Comparison of ENCODE assay signal across 21 cellular contexts in the genomic region with DNA sequence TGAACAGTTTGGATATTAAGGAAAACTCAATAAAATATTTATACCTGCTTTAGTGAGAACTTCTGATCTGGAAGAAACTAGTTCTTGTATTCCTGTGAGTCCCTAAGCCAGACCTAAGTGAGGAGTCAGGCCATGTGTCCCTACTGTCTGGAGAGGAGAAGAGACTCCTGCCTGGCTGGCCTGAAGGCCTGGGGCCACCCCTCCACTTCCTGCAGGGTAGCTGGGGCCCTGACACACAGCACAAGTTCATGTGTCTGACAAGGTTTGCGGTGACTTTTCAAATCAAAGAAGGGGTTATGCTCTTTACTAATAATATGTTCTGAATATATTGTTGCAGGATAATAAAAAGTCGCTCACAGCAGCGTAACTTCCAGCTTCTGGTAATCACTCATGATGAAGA. TPM values are rescaled to one million over a fixed set of nuclear protein-coding genes. Genes with fewer than 3 reads are reported as not detected.
DNase-seq lines count a peak whose midpoint lies in the region; ATAC-seq and TF ChIP-seq lines count a peak whose summit lies in the region.
"Had no signal": no experiment of that assay in that cellular context is flagged by ENCODE, and none has a peak within 500 bp of the region (broad histone marks: within the 10 kb centered on the region; RNA-seq: fewer than 3 reads in every experiment).

No MANE protein-coding gene starts in this region.

- H3K4me1 ChIP-seq in CD8-positive, alpha-beta T cell (ENCODE audit: insufficient read depth, low read length): no peaks in the 10 kb centered on the region
- H3K4me1 ChIP-seq in trophoblast cell (ENCODE audit: control insufficient read depth in 1 of 2, insufficient read depth in 2 of 2, low read length in 2 of 2): no peaks in the 10 kb centered on the region

- WGBS in trophoblast cell (ENCODE audit: extremely low coverage, insufficient coverage, insufficient read length): no CpG with 5 or more reads among the region's 3 CpGs

- no peak overlapping the region for H2AK5ac ChIP-seq in trophoblast cell (ENCODE audit: low read length)

- no peak overlapping the region for H2AFZ ChIP-seq in trophoblast cell (ENCODE audit: insufficient read depth, low read length, poor library complexity)

- DNase-seq in activated CD4-positive, alpha-beta T cell treated with anti-CD3 and anti-CD28 coated beads for 48 hours: peak; percentile 43
- DNase-seq in activated CD4-positive, alpha-beta T cell treated with anti-CD3 and anti-CD28 coated beads for 1 hour: no peak
- no peak for DNase-seq in CD8-positive, alpha-beta T cell
- peak; percentile 68 for DNase-seq in activated CD8-positive, alpha-beta T cell treated with anti-CD3 and anti-CD28 coated beads for 36 hours
- no peak for DNase-seq in left lobe of liver (ENCODE audit: low spot score)
- no peak for DNase-seq in trophoblast cell
- DNase-seq: 8988T; GF-D8; H7; KBM-7; NCI-H1092 treated with DMSO at 0.1 percent for 48 hours; NCI-H1694; NCI-H345; NCI-H69; NK-92 treated with Interleukin-12 subunit alpha and Interleukin-12 subunit beta, amount 100 ng/mL, for 24 hours; OCI-M1; RPMI8226 had no signal

- H3K4me3 ChIP-seq in CD8-positive, alpha-beta T cell (ENCODE audit: low read depth, low read length): no peak overlapping the region
- H3K4me3 ChIP-seq in trophoblast cell (ENCODE audit: low read depth, low read length): no peak overlapping the region
- H3K4me3 ChIP-seq: BLaER1 had no signal

- peak overlapping the region; percentile 66 for H3K27ac Mint-ChIP-seq in CD8-positive, alpha-beta T cell
- H3K27ac Mint-ChIP-seq in activated CD8-positive, alpha-beta T cell treated with anti-CD3 and anti-CD28 coated beads for 36 hours: peak overlapping the region; percentile 93

- H3K79me2 ChIP-seq in trophoblast cell (ENCODE audit: control insufficient read depth, insufficient read depth, low read length, poor library complexity): no peaks in the 10 kb centered on the region

- no peaks in the 10 kb centered on the region for H3K9me3 Mint-ChIP-seq in CD8-positive, alpha-beta T cell
- no peaks in the 10 kb centered on the region for H3K9me3 Mint-ChIP-seq in activated CD8-positive, alpha-beta T cell treated with anti-CD3 and anti-CD28 coated beads for 36 hours

- no peak overlapping the region for H3K9ac ChIP-seq in trophoblast cell (ENCODE audit: low read length)
- H3K9ac ChIP-seq: BLaER1 had no signal

- H3K79me1 ChIP-seq in trophoblast cell (ENCODE audit: low read length): no peaks in the 10 kb centered on the region

- H3K27me3 Mint-ChIP-seq in CD8-positive, alpha-beta T cell (ENCODE audit: low read depth): no peaks in the 10 kb centered on the region
- no peaks in the 10 kb centered on the region for H3K27me3 Mint-ChIP-seq in activated CD8-positive, alpha-beta T cell treated with anti-CD3 and anti-CD28 coated beads for 36 hours

- H3K36me3 Mint-ChIP-seq in CD8-positive, alpha-beta T cell: peaks cover 58% of the 10 kb centered on the region
- H3K36me3 Mint-ChIP-seq in activated CD8-positive, alpha-beta T cell treated with anti-CD3 and anti-CD28 coated beads for 36 hours (ENCODE audit: low read depth): peaks cover 58% of the 10 kb centered on the region

- no peak overlapping the region for H3K18ac ChIP-seq in trophoblast cell (ENCODE audit: low read length)

- H3K23ac ChIP-seq in trophoblast cell (ENCODE audit: low read length): no peak overlapping the region

- no peak overlapping the region for H3K27ac ChIP-seq in CD8-positive, alpha-beta T cell (ENCODE audit: low read depth, low read length)
- H3K27ac ChIP-seq in trophoblast cell (ENCODE audit: low read depth, low read length): no peak overlapping the region
- H3K27ac ChIP-seq: BLaER1 had no signal

- H3K4ac ChIP-seq in trophoblast cell (ENCODE audit: low read depth, low read length): no peak overlapping the region

- no peak for TF ChIP-seq CTCF in CD8-positive, alpha-beta T cell (IDR thresholded peaks at IDR 0.05)
- TF ChIP-seq CTCF in activated CD8-positive, alpha-beta T cell treated with anti-CD3 and anti-CD28 coated beads for 36 hours (IDR thresholded peaks at IDR 0.05): no peak

- POLR2A ChIA-PET in CD8-positive, alpha-beta T cell (lab: Charles Lee): no interaction called here
- POLR2A ChIA-PET in activated CD8-positive, alpha-beta T cell treated with anti-CD3 and anti-CD28 coated beads for 36 hours (lab: Charles Lee): interaction anchor here (0.6 to 10.6 kb wide), 7 partner anchors 18 to 1429 kb away, joined by 3 to 102 read pairs (median 4); partner anchors contain the start of gene IL13

- H3K9me3 ChIP-seq in CD8-positive, alpha-beta T cell (ENCODE audit: low read length): no peaks in the 10 kb centered on the region
- H3K9me3 ChIP-seq in trophoblast cell (ENCODE audit: insufficient read depth, low read depth, low read length): no peaks in the 10 kb centered on the region
- H3K9me3 ChIP-seq: BLaER1 had no signal

- H3K4me3 Mint-ChIP-seq in CD8-positive, alpha-beta T cell: no peak overlapping the region
- H3K4me3 Mint-ChIP-seq in activated CD8-positive, alpha-beta T cell treated with anti-CD3 and anti-CD28 coated beads for 36 hours: no peak overlapping the region

- H3K4me2 ChIP-seq in trophoblast cell (ENCODE audit: low read length): no peak overlapping the region
- H3K4me2 ChIP-seq: BLaER1 had no signal

- H3K4me1 Mint-ChIP-seq in CD8-positive, alpha-beta T cell (ENCODE audit: low read depth): peaks cover 2% of the 10 kb centered on the region
- peaks cover 64% of the 10 kb centered on the region for H3K4me1 Mint-ChIP-seq in activated CD8-positive, alpha-beta T cell treated with anti-CD3 and anti-CD28 coated beads for 36 hours (ENCODE audit: low read depth)

- H2BK12ac ChIP-seq in trophoblast cell (ENCODE audit: low read length): no peak overlapping the region

- peaks cover 33% of the 10 kb centered on the region for H3K36me3 ChIP-seq in CD8-positive, alpha-beta T cell (ENCODE audit: insufficient read depth, low read length)
- H3K36me3 ChIP-seq in trophoblast cell (ENCODE audit: control insufficient read depth in 1 of 2, insufficient read depth in 2 of 2, low read length in 2 of 2): peaks cover 11 to 19% of the 10 kb centered on the region in 2 experiments

- H2BK5ac ChIP-seq in trophoblast cell (ENCODE audit: low read depth, low read length, poor library complexity): no peak overlapping the region

- H4K8ac ChIP-seq in trophoblast cell (ENCODE audit: low read depth, low read length): no peak overlapping the region

- H4K91ac ChIP-seq in trophoblast cell (ENCODE audit: low read depth, low read length): no peak overlapping the region

- H3K14ac ChIP-seq in trophoblast cell (ENCODE audit: low read length): no peak overlapping the region

- no peak for ATAC-seq in CD8-positive, alpha-beta T cell
- peak; percentile 50 for ATAC-seq in activated CD8-positive, alpha-beta T cell treated with anti-CD3 and anti-CD28 coated beads for 36 hours
- ATAC-seq in left lobe of liver (peak; percentile 11), HG03432 (IDR thresholded peaks at IDR 0.05; ENCODE audit: unreplicated experiment) (no peak), GM21576 (IDR thresholded peaks at IDR 0.05; ENCODE audit: unreplicated experiment) (no peak)

- H2BK120ac ChIP-seq in trophoblast cell (ENCODE audit: insufficient read depth, low read length, poor library complexity): no peak overlapping the region

- intact Hi-C loops in CD8-positive, alpha-beta T cell (cut with DNase I, micrococcal nuclease): no loop called here
- intact Hi-C loops in activated CD8-positive, alpha-beta T cell treated with anti-CD3 and anti-CD28 coated beads for 36 hours (cut with micrococcal nuclease): loop anchor here (5.0 kb wide), 1 partner anchor 45 kb away; no protein-coding TSS in a partner anchor

- H3K27me3 ChIP-seq in CD8-positive, alpha-beta T cell (ENCODE audit: insufficient read depth, low read length): no peaks in the 10 kb centered on the region
- no peaks in the 10 kb centered on the region for H3K27me3 ChIP-seq in trophoblast cell (ENCODE audit: insufficient read depth, low read length)
- H3K27me3 ChIP-seq: BLaER1 had no signal

- CTCF ChIA-PET in CD8-positive, alpha-beta T cell (lab: Charles Lee): interaction anchor here (1.0 kb wide), 1 partner anchor 115 kb away, joined by 3 read pairs; no protein-coding TSS in a partner anchor
- CTCF ChIA-PET in activated CD8-positive, alpha-beta T cell treated with anti-CD3 and anti-CD28 coated beads for 36 hours (lab: Charles Lee): interaction anchor here (0.8 to 6.4 kb wide), 14 partner anchors 16 to 215 kb away, joined by 3 to 41 read pairs (median 4); partner anchors contain the start of genes IL13 and SHROOM1

- H4K12ac ChIP-seq in trophoblast cell (ENCODE audit: low read depth, low read length): no peak overlapping the region

RNA-seq across cellular contexts. Expression of gene IL13, which starts 16.1 kb away (rescaled TPM):
- not detected for total RNA-seq in CD8-positive, alpha-beta T cell
- total RNA-seq in activated CD8-positive, alpha-beta T cell treated with anti-CD3 and anti-CD28 coated beads for 36 hours: 1 to 10 TPM; 4.8 to 6.5 TPM
- not detected for total RNA-seq in left lobe of liver
- not detected in 2 replicates for polyA plus RNA-seq in trophoblast cell (2013)
- total RNA-seq: H7, M059J had no signal

RNA-seq across cellular contexts. Expression of gene IL4, which starts 31.9 kb away (rescaled TPM):
- not detected for total RNA-seq in CD8-positive, alpha-beta T cell
- total RNA-seq in activated CD8-positive, alpha-beta T cell treated with anti-CD3 and anti-CD28 coated beads for 36 hours: 1 to 10 TPM in 1 of 2 experiments, under 1 TPM in 1; 0.72 to 1.4 TPM
- not detected for total RNA-seq in left lobe of liver
- not detected in 2 replicates for polyA plus RNA-seq in trophoblast cell (2013)
- total RNA-seq: H7, M059J had no signal

Comparison
In these comparisons a context has a peak if more than half of its experiments do, and no peak if none do; other contexts are left out.
1. DNase-seq: peak in activated CD4-positive, alpha-beta T cell treated with anti-CD3 and anti-CD28 coated beads for 48 hours (single experiment) and activated CD8-positive, alpha-beta T cell treated with anti-CD3 and anti-CD28 coated beads for 36 hours (single experiment); none in activated CD4-positive, alpha-beta T cell treated with anti-CD3 and anti-CD28 coated beads for 1 hour (single experiment), CD8-positive, alpha-beta T cell (0 of 7), left lobe of liver (single experiment) and trophoblast cell (0 of 2).
2. ATAC-seq: peak in activated CD8-positive, alpha-beta T cell treated with anti-CD3 and anti-CD28 coated beads for 36 hours (single experiment) and left lobe of liver (single experiment); none in CD8-positive, alpha-beta T cell (single experiment), HG03432 (single experiment) and GM21576 (single experiment).